In the genomic region with DNA sequence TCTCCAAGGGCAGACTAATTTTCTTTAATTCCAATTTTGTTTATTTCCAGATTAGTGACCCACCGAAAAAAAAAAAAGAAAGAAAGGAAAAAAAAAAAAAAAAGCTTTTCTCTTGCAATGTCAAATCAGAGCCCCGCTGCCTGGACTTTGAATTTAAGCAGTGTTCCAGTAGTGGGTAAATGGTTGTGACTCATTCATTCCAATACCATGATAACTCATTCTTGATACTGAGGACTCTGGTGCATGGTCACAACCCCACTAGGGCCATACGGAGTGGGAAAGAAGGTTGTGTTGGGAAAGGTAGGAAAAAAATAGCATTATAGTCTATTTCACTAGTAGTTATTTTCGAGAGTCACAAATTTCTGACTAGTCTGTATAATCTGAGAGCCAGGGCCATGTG, we compare ENCODE assay signal across 22 cellular contexts. TPM values are rescaled to one million over a fixed set of nuclear protein-coding genes. Genes with fewer than 3 reads are reported as not detected.
A peak's percentile ranks its signal among the peaks of the same experiment; 100 is the strongest.
DNase-seq lines count a peak whose midpoint lies in the region; ATAC-seq and TF ChIP-seq lines count a peak whose summit lies in the region.
"Had no signal": no experiment of that assay in that cellular context is flagged by ENCODE, and none has a peak within 500 bp of the region (broad histone marks: within the 10 kb centered on the region; RNA-seq: fewer than 3 reads in every experiment).

No MANE protein-coding gene starts in this region.

- no peaks in the 10 kb centered on the region for H3K9me3 ChIP-seq in mesodermal cell (ENCODE audit: control insufficient read depth, low read length)
- H3K9me3 ChIP-seq: Peyer's patch had no signal

- no peak for ATAC-seq in GM21423 (IDR thresholded peaks at IDR 0.05; ENCODE audit: unreplicated experiment)
- ATAC-seq: activated naive CD8-positive, alpha-beta T cell treated with anti-CD3 and anti-CD28 coated beads, Interleukin-2, amount 50 U/mL, for 24 hours; left colon; natural killer cell treated with Interleukin-12 subunit alpha and Interleukin-12 subunit beta and Interleukin-15 and Interleukin-18, amount 100 ng/mL, for 72 hours had no signal

- DNase-seq in EL (peak; percentile 92), RPMI7951 (ENCODE audit: low read depth) (peak; percentile 89), epithelial cell of proximal tubule (ENCODE audit: low read depth) (peak; percentile 40), NCI-H345 (lab: John Stamatoyannopoulos, UW) (no peak), NCI-H2081 (lab: John Stamatoyannopoulos, UW) (no peak), SIG-M5 (lab: John Stamatoyannopoulos, UW) (no peak)
- DNase-seq: activated CD4-positive, alpha-beta T cell treated with anti-CD3 and anti-CD28 coated beads, Interleukin-2, amount 10 ng/mL, durations not matched to agents 24 days and 14 days; activated naive CD8-positive, alpha-beta T cell treated with anti-CD3 and anti-CD28 coated beads, Interleukin-2, amount 50 U/mL, for 24 hours; activated T-cell treated with anti-CD3 and anti-CD28 coated beads, Interleukin-2, amount 50 U/mL, for 24 hours; CD4-positive, CD25-positive, alpha-beta regulatory T cell; dorsolateral prefrontal cortex; left colon; NCI-H1694 treated with DMSO at 0.1 percent for 48 hours; NCI-H526; Peyer's patch; retina; stimulated activated CD4-positive, alpha-beta T cell treated with anti-CD3 and anti-CD28 coated beads, Interleukin-4, amount 100 ng/mL, for 24 hours had no signal

- H3K4me1 ChIP-seq in mesodermal cell (ENCODE audit: control insufficient read depth, insufficient read depth, low read length, poor library complexity, severe bottlenecking): peaks cover 18% of the 10 kb centered on the region
- H3K4me1 ChIP-seq: Peyer's patch had no signal

- H3K27ac ChIP-seq in mesodermal cell (ENCODE audit: low read depth, low read length, severe bottlenecking): peak overlapping the region; percentile 57
- H3K27ac ChIP-seq: dorsolateral prefrontal cortex, Peyer's patch had no signal

- H3K36me3 ChIP-seq in mesodermal cell (ENCODE audit: control insufficient read depth, insufficient read depth, low read length): no peaks in the 10 kb centered on the region
- H3K36me3 ChIP-seq: Peyer's patch had no signal

- no peak overlapping the region for H3K4me3 ChIP-seq in epithelial cell of proximal tubule (ENCODE audit: low read depth, low read length)
- H3K4me3 ChIP-seq in mesodermal cell (ENCODE audit: extremely low read depth, insufficient read depth, low read length, poor library complexity, severe bottlenecking): no peak overlapping the region
- H3K4me3 ChIP-seq: dorsolateral prefrontal cortex, Peyer's patch had no signal

- TF ChIP-seq CTCF in epithelial cell of proximal tubule (conservative IDR thresholded peaks at IDR 0.05; ENCODE audit: low read depth, low read length): no peak

- WGBS in mesodermal cell (ENCODE audit: insufficient coverage in 2 of 2), 2 experiments: 100% methylated on average over 1 of the region's 4 CpGs; no CpG with 5 or more reads in 1 of the 2 experiments

RNA-seq across cellular contexts. Expression of a gene that starts 59.1 kb away (rescaled TPM):
- 22.5 and 25.1 TPM in 2 replicates for total RNA-seq in RPMI7951 (2014; rRNA removed; shearing (Covaris generic))
- 60.5 and 83.7 TPM in 2 replicates for total RNA-seq in epithelial cell of proximal tubule
- 29.2 TPM for polyA plus RNA-seq in mesodermal cell (2013, experiment 1 of 2)
- 21.6 TPM for polyA plus RNA-seq in mesodermal cell (2013, experiment 2 of 2)
- total RNA-seq: CD4-positive, CD25-positive, alpha-beta regulatory T cell; G401; T-helper 2 cell treated with Interferon-gamma antibody and Interleukin-4, amounts not matched to agents 100 ng/mL and 5 ng/mL, for 36 hours had no signal
- polyA plus RNA-seq: CD4-positive, CD25-positive, alpha-beta regulatory T cell had no signal

Comparison
In these comparisons a context has a peak if more than half of its experiments do, and no peak if none do; other contexts are left out.
1. DNase-seq: peak in EL (single experiment), RPMI7951 (single experiment) and epithelial cell of proximal tubule (single experiment); none in NCI-H345 (single experiment), NCI-H2081 (0 of 2) and SIG-M5 (single experiment).